ENCODE assay signal across 1 cellular context in the genomic region with DNA sequence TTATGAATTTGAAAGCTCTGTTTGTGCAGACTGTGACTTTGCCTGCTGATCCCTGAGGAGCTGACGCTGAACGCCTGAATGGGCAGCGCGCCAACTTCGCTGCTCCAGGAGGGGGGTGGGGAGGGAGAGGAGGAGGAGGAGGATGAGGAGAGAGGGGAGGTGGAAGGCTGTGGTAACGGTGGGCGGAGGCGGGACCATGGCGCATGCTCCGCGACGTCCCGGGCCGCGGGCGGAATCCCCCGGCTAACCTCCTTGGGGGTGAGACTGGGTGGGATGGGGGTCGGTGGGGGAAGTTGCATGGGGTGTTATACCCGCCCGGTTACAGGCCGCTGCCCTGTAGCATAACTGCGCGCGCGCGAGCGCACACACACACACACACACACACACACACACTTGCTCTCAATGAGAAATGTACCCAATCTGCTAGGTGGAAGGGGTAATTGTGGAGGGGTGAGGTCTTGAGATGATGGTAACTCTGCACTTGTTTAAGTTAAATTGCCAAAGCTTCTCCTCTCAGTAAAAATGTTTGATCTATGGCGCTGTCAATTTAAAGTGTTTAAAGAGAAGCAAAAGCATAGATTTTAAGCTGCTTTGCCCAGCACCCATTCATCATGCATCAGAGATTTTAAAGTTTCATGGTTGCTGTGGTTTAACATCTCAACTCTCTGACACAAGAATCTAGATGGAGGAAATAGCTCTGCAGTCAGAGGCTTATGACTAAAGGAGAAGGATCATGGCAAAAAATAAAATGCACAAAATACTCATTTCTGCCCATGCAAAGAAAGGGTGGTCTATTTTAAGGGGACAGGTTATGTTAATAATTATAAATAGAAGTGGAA.
TF ChIP-seq lines count a peak whose summit lies in the region.

No MANE protein-coding gene starts in this region.

TF ChIP-seq in GM12878, 131 proteins besides CTCF, POLR2A, EP300 and RAD21 (continued from another document and continues in another):
- no peak for TF ChIP-seq NR2C2 (IDR thresholded peaks at IDR 0.05; ENCODE audit: borderline replicate concordance, control insufficient read depth, insufficient read length, low read depth)
- TF ChIP-seq, protein P1, sequence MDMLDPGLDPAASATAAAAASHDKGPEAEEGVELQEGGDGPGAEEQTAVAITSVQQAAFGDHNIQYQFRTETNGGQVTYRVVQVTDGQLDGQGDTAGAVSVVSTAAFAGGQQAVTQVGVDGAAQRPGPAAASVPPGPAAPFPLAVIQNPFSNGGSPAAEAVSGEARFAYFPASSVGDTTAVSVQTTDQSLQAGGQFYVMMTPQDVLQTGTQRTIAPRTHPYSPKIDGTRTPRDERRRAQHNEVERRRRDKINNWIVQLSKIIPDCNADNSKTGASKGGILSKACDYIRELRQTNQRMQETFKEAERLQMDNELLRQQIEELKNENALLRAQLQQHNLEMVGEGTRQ (IDR thresholded peaks at IDR 0.05; ENCODE audit: borderline replicate concordance, low read depth, low read length), result no peak
- TF ChIP-seq, protein P2, sequence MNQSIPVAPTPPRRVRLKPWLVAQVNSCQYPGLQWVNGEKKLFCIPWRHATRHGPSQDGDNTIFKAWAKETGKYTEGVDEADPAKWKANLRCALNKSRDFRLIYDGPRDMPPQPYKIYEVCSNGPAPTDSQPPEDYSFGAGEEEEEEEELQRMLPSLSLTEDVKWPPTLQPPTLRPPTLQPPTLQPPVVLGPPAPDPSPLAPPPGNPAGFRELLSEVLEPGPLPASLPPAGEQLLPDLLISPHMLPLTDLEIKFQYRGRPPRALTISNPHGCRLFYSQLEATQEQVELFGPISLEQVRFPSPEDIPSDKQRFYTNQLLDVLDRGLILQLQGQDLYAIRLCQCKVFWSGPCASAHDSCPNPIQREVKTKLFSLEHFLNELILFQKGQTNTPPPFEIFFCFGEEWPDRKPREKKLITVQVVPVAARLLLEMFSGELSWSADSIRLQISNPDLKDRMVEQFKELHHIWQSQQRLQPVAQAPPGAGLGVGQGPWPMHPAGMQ (IDR thresholded peaks at IDR 0.05; ENCODE audit: borderline replicate concordance), result no peak
- TF ChIP-seq STAT3 (IDR thresholded peaks at IDR 0.05; ENCODE audit: low read depth, low read length), result no peak
- TF ChIP-seq SRF (IDR thresholded peaks at IDR 0.05; ENCODE audit: low read depth in 2 of 2, low read length in 2 of 2), result no peak
- no peak for TF ChIP-seq NFYA (IDR thresholded peaks at IDR 0.05; ENCODE audit: borderline replicate concordance, low read depth, low read length)
- TF ChIP-seq, protein P3, sequence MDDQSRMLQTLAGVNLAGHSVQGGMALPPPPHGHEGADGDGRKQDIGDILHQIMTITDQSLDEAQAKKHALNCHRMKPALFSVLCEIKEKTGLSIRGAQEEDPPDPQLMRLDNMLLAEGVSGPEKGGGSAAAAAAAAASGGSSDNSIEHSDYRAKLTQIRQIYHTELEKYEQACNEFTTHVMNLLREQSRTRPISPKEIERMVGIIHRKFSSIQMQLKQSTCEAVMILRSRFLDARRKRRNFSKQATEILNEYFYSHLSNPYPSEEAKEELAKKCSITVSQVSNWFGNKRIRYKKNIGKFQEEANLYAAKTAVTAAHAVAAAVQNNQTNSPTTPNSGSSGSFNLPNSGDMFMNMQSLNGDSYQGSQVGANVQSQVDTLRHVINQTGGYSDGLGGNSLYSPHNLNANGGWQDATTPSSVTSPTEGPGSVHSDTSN (IDR thresholded peaks at IDR 0.05; ENCODE audit: insufficient replicate concordance, low read depth, low read length), result no peak
- TF ChIP-seq MXI1 (IDR thresholded peaks at IDR 0.05; ENCODE audit: low read depth, low read length), result no peak
- 0 out of 2 replicates have a peak, but pooled peaks have one; percentile 1 for TF ChIP-seq CHD1 (IDR thresholded peaks at IDR 0.05; ENCODE audit: low read depth, low read length)
- TF ChIP-seq ZNF274 (IDR thresholded peaks at IDR 0.05; ENCODE audit: insufficient read depth, insufficient read length), result no peak
- no peak for TF ChIP-seq MYB (IDR thresholded peaks at IDR 0.05; ENCODE audit: borderline replicate concordance, low read depth, low read length)
- TF ChIP-seq, protein P4, sequence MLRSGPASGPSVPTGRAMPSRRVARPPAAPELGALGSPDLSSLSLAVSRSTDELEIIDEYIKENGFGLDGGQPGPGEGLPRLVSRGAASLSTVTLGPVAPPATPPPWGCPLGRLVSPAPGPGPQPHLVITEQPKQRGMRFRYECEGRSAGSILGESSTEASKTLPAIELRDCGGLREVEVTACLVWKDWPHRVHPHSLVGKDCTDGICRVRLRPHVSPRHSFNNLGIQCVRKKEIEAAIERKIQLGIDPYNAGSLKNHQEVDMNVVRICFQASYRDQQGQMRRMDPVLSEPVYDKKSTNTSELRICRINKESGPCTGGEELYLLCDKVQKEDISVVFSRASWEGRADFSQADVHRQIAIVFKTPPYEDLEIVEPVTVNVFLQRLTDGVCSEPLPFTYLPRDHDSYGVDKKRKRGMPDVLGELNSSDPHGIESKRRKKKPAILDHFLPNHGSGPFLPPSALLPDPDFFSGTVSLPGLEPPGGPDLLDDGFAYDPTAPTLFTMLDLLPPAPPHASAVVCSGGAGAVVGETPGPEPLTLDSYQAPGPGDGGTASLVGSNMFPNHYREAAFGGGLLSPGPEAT (IDR thresholded peaks at IDR 0.05; ENCODE audit: low read depth), result peak; percentile 64
- peak; percentile 65 for TF ChIP-seq JUNB (IDR thresholded peaks at IDR 0.05)
- 0 out of 2 replicates have a peak, but pooled peaks have one; percentile 41 for TF ChIP-seq YY1 (IDR thresholded peaks at IDR 0.05; ENCODE audit: low read depth, low read length)
- TF ChIP-seq, protein P5, sequence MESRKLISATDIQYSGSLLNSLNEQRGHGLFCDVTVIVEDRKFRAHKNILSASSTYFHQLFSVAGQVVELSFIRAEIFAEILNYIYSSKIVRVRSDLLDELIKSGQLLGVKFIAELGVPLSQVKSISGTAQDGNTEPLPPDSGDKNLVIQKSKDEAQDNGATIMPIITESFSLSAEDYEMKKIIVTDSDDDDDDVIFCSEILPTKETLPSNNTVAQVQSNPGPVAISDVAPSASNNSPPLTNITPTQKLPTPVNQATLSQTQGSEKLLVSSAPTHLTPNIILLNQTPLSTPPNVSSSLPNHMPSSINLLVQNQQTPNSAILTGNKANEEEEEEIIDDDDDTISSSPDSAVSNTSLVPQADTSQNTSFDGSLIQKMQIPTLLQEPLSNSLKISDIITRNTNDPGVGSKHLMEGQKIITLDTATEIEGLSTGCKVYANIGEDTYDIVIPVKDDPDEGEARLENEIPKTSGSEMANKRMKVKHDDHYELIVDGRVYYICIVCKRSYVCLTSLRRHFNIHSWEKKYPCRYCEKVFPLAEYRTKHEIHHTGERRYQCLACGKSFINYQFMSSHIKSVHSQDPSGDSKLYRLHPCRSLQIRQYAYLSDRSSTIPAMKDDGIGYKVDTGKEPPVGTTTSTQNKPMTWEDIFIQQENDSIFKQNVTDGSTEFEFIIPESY (IDR thresholded peaks at IDR 0.05), result no peak
- no peak for TF ChIP-seq ESRRA (IDR thresholded peaks at IDR 0.05; ENCODE audit: low read length)
- TF ChIP-seq, protein P6, sequence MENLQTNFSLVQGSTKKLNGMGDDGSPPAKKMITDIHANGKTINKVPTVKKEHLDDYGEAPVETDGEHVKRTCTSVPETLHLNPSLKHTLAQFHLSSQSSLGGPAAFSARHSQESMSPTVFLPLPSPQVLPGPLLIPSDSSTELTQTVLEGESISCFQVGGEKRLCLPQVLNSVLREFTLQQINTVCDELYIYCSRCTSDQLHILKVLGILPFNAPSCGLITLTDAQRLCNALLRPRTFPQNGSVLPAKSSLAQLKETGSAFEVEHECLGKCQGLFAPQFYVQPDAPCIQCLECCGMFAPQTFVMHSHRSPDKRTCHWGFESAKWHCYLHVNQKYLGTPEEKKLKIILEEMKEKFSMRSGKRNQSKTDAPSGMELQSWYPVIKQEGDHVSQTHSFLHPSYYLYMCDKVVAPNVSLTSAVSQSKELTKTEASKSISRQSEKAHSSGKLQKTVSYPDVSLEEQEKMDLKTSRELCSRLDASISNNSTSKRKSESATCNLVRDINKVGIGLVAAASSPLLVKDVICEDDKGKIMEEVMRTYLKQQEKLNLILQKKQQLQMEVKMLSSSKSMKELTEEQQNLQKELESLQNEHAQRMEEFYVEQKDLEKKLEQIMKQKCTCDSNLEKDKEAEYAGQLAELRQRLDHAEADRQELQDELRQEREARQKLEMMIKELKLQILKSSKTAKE (IDR thresholded peaks at IDR 0.05; ENCODE audit: low read depth, poor library complexity, severe bottlenecking), result peak; percentile 71
- TF ChIP-seq PAX5 (IDR thresholded peaks at IDR 0.05; ENCODE audit: borderline replicate concordance, low read depth, low read length), result peak; percentile 60; the same call in 1 of the 2 replicates
- no peak for TF ChIP-seq NFXL1 (IDR thresholded peaks at IDR 0.05; ENCODE audit: borderline replicate concordance)
- no peak for TF ChIP-seq FOXK2 (IDR thresholded peaks at IDR 0.05)
- TF ChIP-seq, protein P7, sequence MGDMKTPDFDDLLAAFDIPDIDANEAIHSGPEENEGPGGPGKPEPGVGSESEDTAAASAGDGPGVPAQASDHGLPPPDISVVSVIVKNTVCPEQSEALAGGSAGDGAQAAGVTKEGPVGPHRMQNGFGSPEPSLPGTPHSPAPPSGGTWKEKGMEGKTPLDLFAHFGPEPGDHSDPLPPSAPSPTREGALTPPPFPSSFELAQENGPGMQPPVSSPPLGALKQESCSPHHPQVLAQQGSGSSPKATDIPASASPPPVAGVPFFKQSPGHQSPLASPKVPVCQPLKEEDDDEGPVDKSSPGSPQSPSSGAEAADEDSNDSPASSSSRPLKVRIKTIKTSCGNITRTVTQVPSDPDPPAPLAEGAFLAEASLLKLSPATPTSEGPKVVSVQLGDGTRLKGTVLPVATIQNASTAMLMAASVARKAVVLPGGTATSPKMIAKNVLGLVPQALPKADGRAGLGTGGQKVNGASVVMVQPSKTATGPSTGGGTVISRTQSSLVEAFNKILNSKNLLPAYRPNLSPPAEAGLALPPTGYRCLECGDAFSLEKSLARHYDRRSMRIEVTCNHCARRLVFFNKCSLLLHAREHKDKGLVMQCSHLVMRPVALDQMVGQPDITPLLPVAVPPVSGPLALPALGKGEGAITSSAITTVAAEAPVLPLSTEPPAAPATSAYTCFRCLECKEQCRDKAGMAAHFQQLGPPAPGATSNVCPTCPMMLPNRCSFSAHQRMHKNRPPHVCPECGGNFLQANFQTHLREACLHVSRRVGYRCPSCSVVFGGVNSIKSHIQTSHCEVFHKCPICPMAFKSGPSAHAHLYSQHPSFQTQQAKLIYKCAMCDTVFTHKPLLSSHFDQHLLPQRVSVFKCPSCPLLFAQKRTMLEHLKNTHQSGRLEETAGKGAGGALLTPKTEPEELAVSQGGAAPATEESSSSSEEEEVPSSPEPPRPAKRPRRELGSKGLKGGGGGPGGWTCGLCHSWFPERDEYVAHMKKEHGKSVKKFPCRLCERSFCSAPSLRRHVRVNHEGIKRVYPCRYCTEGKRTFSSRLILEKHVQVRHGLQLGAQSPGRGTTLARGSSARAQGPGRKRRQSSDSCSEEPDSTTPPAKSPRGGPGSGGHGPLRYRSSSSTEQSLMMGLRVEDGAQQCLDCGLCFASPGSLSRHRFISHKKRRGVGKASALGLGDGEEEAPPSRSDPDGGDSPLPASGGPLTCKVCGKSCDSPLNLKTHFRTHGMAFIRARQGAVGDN (IDR thresholded peaks at IDR 0.05), result no peak
- TF ChIP-seq SREBF2 (IDR thresholded peaks at IDR 0.05; ENCODE audit: low read length), result no peak
- no peak; the same call in 1 of the 2 replicates for TF ChIP-seq HCFC1 (IDR thresholded peaks at IDR 0.05; ENCODE audit: low read length)
- TF ChIP-seq MEF2B (IDR thresholded peaks at IDR 0.05; ENCODE audit: partially characterized antibody, poor library complexity, severe bottlenecking), result peak; percentile 51
- TF ChIP-seq TCF3 (IDR thresholded peaks at IDR 0.05; ENCODE audit: borderline replicate concordance, insufficient read depth, low read depth, low read length), result no peak
- no peak for TF ChIP-seq KAT2A (conservative IDR thresholded peaks at IDR 0.05; ENCODE audit: control insufficient read depth, low read depth, low read length)
- TF ChIP-seq CEBPB (IDR thresholded peaks at IDR 0.05; ENCODE audit: borderline replicate concordance in 1 of 2, low read depth in 2 of 2, low read length in 2 of 2), result no peak
- TF ChIP-seq SMARCA5 (IDR thresholded peaks at IDR 0.05), result peak; percentile 62; the same call in 1 of the 2 replicates
- 0 out of 2 replicates have a peak, but pooled peaks have one; percentile 61 for TF ChIP-seq IRF4 (IDR thresholded peaks at IDR 0.05; ENCODE audit: low read depth, low read length)
- TF ChIP-seq, protein P8, sequence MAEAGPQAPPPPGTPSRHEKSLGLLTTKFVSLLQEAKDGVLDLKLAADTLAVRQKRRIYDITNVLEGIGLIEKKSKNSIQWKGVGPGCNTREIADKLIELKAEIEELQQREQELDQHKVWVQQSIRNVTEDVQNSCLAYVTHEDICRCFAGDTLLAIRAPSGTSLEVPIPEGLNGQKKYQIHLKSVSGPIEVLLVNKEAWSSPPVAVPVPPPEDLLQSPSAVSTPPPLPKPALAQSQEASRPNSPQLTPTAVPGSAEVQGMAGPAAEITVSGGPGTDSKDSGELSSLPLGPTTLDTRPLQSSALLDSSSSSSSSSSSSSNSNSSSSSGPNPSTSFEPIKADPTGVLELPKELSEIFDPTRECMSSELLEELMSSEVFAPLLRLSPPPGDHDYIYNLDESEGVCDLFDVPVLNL (IDR thresholded peaks at IDR 0.05; ENCODE audit: low read depth, low read length), result no peak
- peak; percentile 50 for TF ChIP-seq CREB1 (IDR thresholded peaks at IDR 0.05; ENCODE audit: low read depth)
- TF ChIP-seq ETV6 (conservative IDR thresholded peaks at IDR 0.05 in 1 of 2, IDR thresholded peaks at IDR 0.05 in 1 of 2; ENCODE audit: borderline replicate concordance in 1 of 2, low read depth in 1 of 2), result peak in 1 of 2 experiments; percentile 25; a peak in 1 of 4 replicates
- peak; percentile 80; the same call in 1 of the 2 replicates for TF ChIP-seq MEF2A (IDR thresholded peaks at IDR 0.05; ENCODE audit: insufficient read depth, low read depth, low read length)
- TF ChIP-seq TARDBP (IDR thresholded peaks at IDR 0.05; ENCODE audit: borderline replicate concordance), result no peak
- TF ChIP-seq HDAC2 (IDR thresholded peaks at IDR 0.05), result no peak
- peak; percentile 70 for TF ChIP-seq IKZF1 (conservative IDR thresholded peaks at IDR 0.05)
- TF ChIP-seq, protein P9, sequence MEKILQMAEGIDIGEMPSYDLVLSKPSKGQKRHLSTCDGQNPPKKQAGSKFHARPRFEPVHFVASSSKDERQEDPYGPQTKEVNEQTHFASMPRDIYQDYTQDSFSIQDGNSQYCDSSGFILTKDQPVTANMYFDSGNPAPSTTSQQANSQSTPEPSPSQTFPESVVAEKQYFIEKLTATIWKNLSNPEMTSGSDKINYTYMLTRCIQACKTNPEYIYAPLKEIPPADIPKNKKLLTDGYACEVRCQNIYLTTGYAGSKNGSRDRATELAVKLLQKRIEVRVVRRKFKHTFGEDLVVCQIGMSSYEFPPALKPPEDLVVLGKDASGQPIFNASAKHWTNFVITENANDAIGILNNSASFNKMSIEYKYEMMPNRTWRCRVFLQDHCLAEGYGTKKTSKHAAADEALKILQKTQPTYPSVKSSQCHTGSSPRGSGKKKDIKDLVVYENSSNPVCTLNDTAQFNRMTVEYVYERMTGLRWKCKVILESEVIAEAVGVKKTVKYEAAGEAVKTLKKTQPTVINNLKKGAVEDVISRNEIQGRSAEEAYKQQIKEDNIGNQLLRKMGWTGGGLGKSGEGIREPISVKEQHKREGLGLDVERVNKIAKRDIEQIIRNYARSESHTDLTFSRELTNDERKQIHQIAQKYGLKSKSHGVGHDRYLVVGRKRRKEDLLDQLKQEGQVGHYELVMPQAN (conservative IDR thresholded peaks at IDR 0.05), result 0 out of 2 replicates have a peak, but pooled peaks have one; percentile 47
- TF ChIP-seq SUZ12 (IDR thresholded peaks at IDR 0.05; ENCODE audit: unreplicated experiment), result no peak
